Comparison of ENCODE assay signal across 8 cellular contexts in genomic region chr2:95525294-95526035, GRCh38. TPM values are rescaled to one million over a fixed set of nuclear protein-coding genes. Genes with fewer than 3 reads are reported as not detected.
DNase-seq lines count a peak whose midpoint lies in the region; ATAC-seq and TF ChIP-seq lines count a peak whose summit lies in the region.

No MANE protein-coding gene starts in this region.

- TF ChIP-seq EP300 in upper lobe of left lung (IDR thresholded peaks at IDR 0.05) = no peak

- WGBS in upper lobe of left lung, 2 donors = 74 to 92% methylated on average over 6 to 39 of the region's 41 CpGs

- H3K27ac ChIP-seq in upper lobe of left lung (peak overlapping the region; percentile 4 to 89 (median 52)), Karpas-422 (ENCODE audit: low read length) (no peak overlapping the region)

- peak overlapping the region; percentile 88 for H3K4me3 Mint-ChIP-seq in activated naive CD4-positive, alpha-beta T cell treated with anti-CD3 and anti-CD28 coated beads, Interleukin-2, amount 50 U/mL, for 24 hours

- no peak overlapping the region for H2AFZ ChIP-seq in Karpas-422 (ENCODE audit: low read length)

- TF ChIP-seq POLR2A in upper lobe of left lung (IDR thresholded peaks at IDR 0.05) = peak in 1 of 4 donors; percentile 52

- H3K4me1 Mint-ChIP-seq in activated naive CD4-positive, alpha-beta T cell treated with anti-CD3 and anti-CD28 coated beads, Interleukin-2, amount 50 U/mL, for 24 hours = peaks cover 11% of the 10 kb centered on the region

- peak overlapping the region; percentile 70 for H3K27ac Mint-ChIP-seq in activated naive CD4-positive, alpha-beta T cell treated with anti-CD3 and anti-CD28 coated beads, Interleukin-2, amount 50 U/mL, for 24 hours
- H3K27ac Mint-ChIP-seq in activated naive CD4-positive, alpha-beta T cell treated with anti-CD3 and anti-CD28 coated beads, Interleukin-2, amount 50 U/mL, for 72 hours = peak overlapping the region; percentile 44 to 87

- no peak for TF ChIP-seq CTCF in upper lobe of left lung (IDR thresholded peaks at IDR 0.05)

- H3K27me3 ChIP-seq in upper lobe of left lung (no peaks in the 10 kb centered on the region), Karpas-422 (ENCODE audit: low read length) (no peaks in the 10 kb centered on the region)

- H3K4me3 ChIP-seq in upper lobe of left lung (peak overlapping the region in 3 of 4 donors; percentile 68 to 85 (median 78)), Karpas-422 (ENCODE audit: low read length) (no peak overlapping the region)

- H3K36me3 ChIP-seq in upper lobe of left lung = peaks cover 0 to 8% (median 2%) of the 10 kb centered on the region in 4 donors
- H3K36me3 ChIP-seq in Karpas-422 (ENCODE audit: insufficient read depth, low read length) = no peaks in the 10 kb centered on the region

- no peak overlapping the region for H3K9ac ChIP-seq in Karpas-422 (ENCODE audit: low read length)

- H3K9me3 ChIP-seq in upper lobe of left lung (no peaks in the 10 kb centered on the region), Karpas-422 (ENCODE audit: low read length) (no peaks in the 10 kb centered on the region)

- H4K20me1 ChIP-seq in Karpas-422 (ENCODE audit: insufficient read depth, low read depth, low read length) = no peaks in the 10 kb centered on the region

- no peaks in the 10 kb centered on the region for H3K27me3 Mint-ChIP-seq in activated naive CD4-positive, alpha-beta T cell treated with anti-CD3 and anti-CD28 coated beads, Interleukin-2, amount 50 U/mL, for 24 hours

- H3K9me3 Mint-ChIP-seq in activated naive CD4-positive, alpha-beta T cell treated with anti-CD3 and anti-CD28 coated beads, Interleukin-2, amount 50 U/mL, for 24 hours = peaks cover 4% of the 10 kb centered on the region
- peaks cover 0 to 6% of the 10 kb centered on the region in 2 donors for H3K9me3 Mint-ChIP-seq in activated naive CD4-positive, alpha-beta T cell treated with anti-CD3 and anti-CD28 coated beads, Interleukin-2, amount 50 U/mL, for 72 hours

- H3K79me2 ChIP-seq in Karpas-422 (ENCODE audit: low read length) = no peaks in the 10 kb centered on the region

- no peaks in the 10 kb centered on the region for H3K9me2 ChIP-seq in Karpas-422 (replicated peaks; ENCODE audit: insufficient read depth, low read length)

- no peak for DNase-seq in activated naive CD4-positive, alpha-beta T cell (lab: John Stamatoyannopoulos, UW)
- no peak for DNase-seq in activated naive CD4-positive, alpha-beta T cell treated with anti-CD3 and anti-CD28 coated beads, Interleukin-2, amount 50 U/mL, for 72 hours (ENCODE audit: low spot score in 2 of 2)
- DNase-seq in left kidney (ENCODE audit: low read depth, low spot score) (peak; percentile 63), upper lobe of left lung (peak; percentile 77 to 88), Karpas-422 (no peak)
- no peak for DNase-seq in activated CD4-positive, CD25-positive, alpha-beta regulatory T cell treated with anti-CD3 and anti-CD28 coated beads, Interleukin-2, amount 50 U/mL, for 72 hours

- H3K4me2 ChIP-seq in Karpas-422 (ENCODE audit: low read depth, low read length, poor library complexity, severe bottlenecking) = no peak overlapping the region

- peaks cover 6 to 32% (median 17%) of the 10 kb centered on the region in 4 donors for H3K4me1 ChIP-seq in upper lobe of left lung
- H3K4me1 ChIP-seq in Karpas-422 (ENCODE audit: low read length) = no peaks in the 10 kb centered on the region

- no peak for ATAC-seq in activated naive CD4-positive, alpha-beta T cell treated with anti-CD3 and anti-CD28 coated beads, Interleukin-2, amount 50 U/mL, for 72 hours
- ATAC-seq in upper lobe of left lung (ENCODE audit: low FRiP score in 2 of 2) (no peak), HG03520 (IDR thresholded peaks at IDR 0.05; ENCODE audit: unreplicated experiment) (no peak)

- peaks cover 7% of the 10 kb centered on the region for H3K36me3 Mint-ChIP-seq in activated naive CD4-positive, alpha-beta T cell treated with anti-CD3 and anti-CD28 coated beads, Interleukin-2, amount 50 U/mL, for 24 hours
- peaks cover 36 to 48% of the 10 kb centered on the region in 2 donors for H3K36me3 Mint-ChIP-seq in activated naive CD4-positive, alpha-beta T cell treated with anti-CD3 and anti-CD28 coated beads, Interleukin-2, amount 50 U/mL, for 72 hours

RNA-seq across cellular contexts. Expression of gene TRIM43B, which starts 40.9 kb away (rescaled TPM):
- not detected for total RNA-seq in activated naive CD4-positive, alpha-beta T cell treated with anti-CD3 and anti-CD28 coated beads, Interleukin-2, amount 50 U/mL, for 72 hours
- not detected for total RNA-seq in upper lobe of left lung
- total RNA-seq in Karpas-422 (2014; rRNA removed; shearing (Covaris generic); ENCODE audit: low replicate concordance) = not detected in 2 replicates

Comparison
In these comparisons a context has a peak if more than half of its experiments do, and no peak if none do; other contexts are left out.
1. DNase-seq: peak in left kidney (single experiment) and upper lobe of left lung (2 of 2); none in activated naive CD4-positive, alpha-beta T cell (0 of 4), activated naive CD4-positive, alpha-beta T cell treated with anti-CD3 and anti-CD28 coated beads, Interleukin-2, amount 50 U/mL, for 72 hours (0 of 2), Karpas-422 (single experiment) and activated CD4-positive, CD25-positive, alpha-beta regulatory T cell treated with anti-CD3 and anti-CD28 coated beads, Interleukin-2, amount 50 U/mL, for 72 hours (single experiment).